In the genomic region with DNA sequence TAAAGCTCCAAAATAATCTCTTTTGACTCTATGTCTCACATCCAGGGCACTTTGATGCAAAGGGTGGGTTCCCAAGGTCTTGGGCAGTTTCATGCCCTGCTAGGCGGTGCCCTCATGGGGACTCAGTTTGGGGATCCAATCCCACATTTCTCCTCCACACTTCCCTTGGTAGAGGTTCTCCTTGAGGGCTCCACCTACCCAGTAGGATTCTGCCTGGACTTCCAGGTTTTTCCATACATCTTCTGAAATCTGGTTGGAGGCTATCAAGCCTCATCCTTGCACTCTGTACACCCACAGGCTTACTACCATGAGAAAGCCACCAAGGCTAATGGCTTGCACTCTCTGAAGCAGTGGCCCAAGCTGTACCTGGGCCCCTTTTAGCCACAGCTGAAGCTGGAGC, we compare ENCODE assay signal across 28 cellular contexts. TPM values are rescaled to one million over a fixed set of nuclear protein-coding genes. Genes with fewer than 3 reads are reported as not detected.
"Had no signal": no experiment of that assay in that cellular context is flagged by ENCODE, and none has a peak within 500 bp of the region (broad histone marks: within the 10 kb centered on the region; RNA-seq: fewer than 3 reads in every experiment).

No MANE protein-coding gene starts in this region.

- H3K9me3 ChIP-seq: body of pancreas, MG63 had no signal

- H3K27me3 Mint-ChIP-seq: activated B cell treated with CpG ODN at 0.5 μM for 24 hours; activated CD4-positive, alpha-beta T cell treated with anti-CD3 and anti-CD28 coated beads, Interleukin-2, amount 10 ng/mL, durations not matched to agents 24 days and 14 days; activated naive CD8-positive, alpha-beta T cell treated with anti-CD3 and anti-CD28 coated beads, Interleukin-2, amount 50 U/mL, for 24 hours; T-helper 17 cell had no signal

- H3K27me3 ChIP-seq: ascending aorta, body of pancreas, MG63 had no signal

- H3K4me2 ChIP-seq: KMS-11, PC-9 had no signal

- H3K36me3 ChIP-seq: ascending aorta, MG63 had no signal

- H3K27ac Mint-ChIP-seq: activated B cell treated with CpG ODN at 0.5 μM for 24 hours; activated CD4-positive, alpha-beta T cell treated with anti-CD3 and anti-CD28 coated beads, Interleukin-2, amount 10 ng/mL, durations not matched to agents 24 days and 14 days; activated naive CD4-positive, alpha-beta T cell treated with anti-CD3 and anti-CD28 coated beads, Interleukin-2, amount 50 U/mL, for 72 hours; activated naive CD8-positive, alpha-beta T cell treated with anti-CD3 and anti-CD28 coated beads, Interleukin-2, amount 50 U/mL, for 24 hours; T-helper 17 cell had no signal

- DNase-seq: activated B cell treated with CpG ODN at 0.5 μM for 24 hours; activated CD4-positive, alpha-beta T cell treated with anti-CD3 and anti-CD28 coated beads for 1 hour; activated CD4-positive, alpha-beta T cell treated with anti-CD3 and anti-CD28 coated beads, Interleukin-2, amount 10 ng/mL, durations not matched to agents 24 days and 14 days; activated CD4-positive, alpha-beta T cell treated with anti-CD3 and anti-CD28 coated beads, Interleukin-2, amount 50 U/mL, for 48 hours; activated CD8-positive, alpha-beta memory T cell treated with anti-CD3 and anti-CD28 coated beads for 24 hours; activated effector memory CD4-positive, alpha-beta T cell treated with anti-CD3 and anti-CD28 coated beads, Interleukin-2, amount 50 U/mL, for 16 hours; activated naive CD4-positive, alpha-beta T cell treated with Interleukin-2 at 50 U/mL for 16 hours; activated naive CD8-positive, alpha-beta T cell treated with anti-CD3 and anti-CD28 coated beads, Interleukin-2, amount 50 U/mL, for 24 hours; activated T-cell treated with anti-CD3 and anti-CD28 coated beads, Interleukin-2, amount 50 U/mL, for 4 hours; amniotic stem cell; body of pancreas; central memory CD4-positive, alpha-beta T cell; MG63; NCI-H1092 treated with DMSO at 0.1 percent for 48 hours; NCI-H1436 treated with DMSO at 0.1 percent for 48 hours; NCI-H187; NCI-H2081; NCI-H446; NCI-H524; PC-9; SIG-M5; T-helper 17 cell; T-helper 9 cell had no signal

- H3K4me3 ChIP-seq: ascending aorta, body of pancreas, MG63, PC-9 had no signal

- H3K27ac ChIP-seq: ascending aorta, body of pancreas, KMS-11, PC-9 had no signal

- H3K4me1 Mint-ChIP-seq: activated CD4-positive, alpha-beta T cell treated with anti-CD3 and anti-CD28 coated beads, Interleukin-2, amount 10 ng/mL, durations not matched to agents 24 days and 14 days; T-helper 17 cell had no signal

- FAIRE-seq: bronchial epithelial cell, TTC549 had no signal

- H3K9ac ChIP-seq: KMS-11 had no signal

- H3K4me1 ChIP-seq: ascending aorta, body of pancreas had no signal

- ATAC-seq: activated naive CD4-positive, alpha-beta T cell treated with anti-CD3 and anti-CD28 coated beads, Interleukin-2, amount 50 U/mL, for 72 hours; activated naive CD8-positive, alpha-beta T cell treated with anti-CD3 and anti-CD28 coated beads, Interleukin-2, amount 50 U/mL, for 24 hours; activated T-cell treated with anti-CD3 and anti-CD28 coated beads, Interleukin-2, amount 50 U/mL, for 4 hours; body of pancreas; T-helper 17 cell had no signal

- H3K4me3 Mint-ChIP-seq: activated B cell treated with CpG ODN at 0.5 μM for 24 hours; activated CD4-positive, alpha-beta T cell treated with anti-CD3 and anti-CD28 coated beads, Interleukin-2, amount 10 ng/mL, durations not matched to agents 24 days and 14 days; activated naive CD8-positive, alpha-beta T cell treated with anti-CD3 and anti-CD28 coated beads, Interleukin-2, amount 50 U/mL, for 24 hours; activated T-cell treated with anti-CD3 and anti-CD28 coated beads, Interleukin-2, amount 50 U/mL, for 4 hours; T-helper 17 cell had no signal

- H2AFZ ChIP-seq: PC-9 had no signal

RNA-seq across cellular contexts. Expression of a gene that starts 49.8 kb away (rescaled TPM):
- total RNA-seq: ascending aorta, bronchial epithelial cell, PC-9 had no signal
